30 cellular contexts compared by ENCODE assay signal in the genomic region with DNA sequence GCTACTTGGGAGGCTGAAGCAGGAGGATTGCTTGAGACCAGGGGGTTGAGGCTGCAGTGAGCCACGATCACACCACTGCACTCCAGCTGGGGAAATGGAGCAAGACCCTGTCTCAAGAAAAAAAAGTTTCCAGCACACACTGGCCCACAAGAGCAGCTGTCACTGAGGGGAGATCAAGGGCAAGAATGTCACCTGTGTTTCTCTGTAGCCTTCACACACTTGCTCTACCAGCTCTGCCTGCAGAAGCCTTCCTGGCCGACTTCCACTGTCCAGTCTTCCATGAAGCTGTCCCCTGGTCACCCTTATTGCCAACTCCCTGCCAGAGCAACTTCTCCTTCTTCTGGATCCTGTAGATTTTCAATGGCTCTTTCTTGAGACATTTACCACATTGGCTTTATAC.
"Had no signal": no experiment of that assay in that cellular context is flagged by ENCODE, and none has a peak within 500 bp of the region (broad histone marks: within the 10 kb centered on the region; RNA-seq: fewer than 3 reads in every experiment).

No MANE protein-coding gene starts in this region.

- H3K9me3 Mint-ChIP-seq: mesothelial cell of epicardium, natural killer cell, nephron progenitor cell, neural progenitor cell had no signal

- H3K4me3 ChIP-seq: hepatocyte, left lung, lower lobe of right lung, neural progenitor cell, ovary, skin epidermis, stomach, testis, thyroid gland, transverse colon, upper lobe of left lung, vagina had no signal

- H3K36me3 Mint-ChIP-seq: mesothelial cell of epicardium; naive B cell; natural killer cell; neural progenitor cell; stimulated activated naive B cell treated with anti-CD40 and anti-IgM and Interleukin-4, amounts not matched to agents 10 μg/mL and 1 μg/mL and 100 μg/mL, for 72 hours had no signal

- DNase-seq: kidney glomerular epithelial cell; left cardiac atrium; left lung; lower lobe of right lung; mammary epithelial cell; mesenchymal stem cell; naive B cell; natural killer cell; nephron progenitor cell; occipital lobe; ovary; right cardiac atrium; stimulated activated CD4-positive, alpha-beta T cell treated with anti-CD3 and anti-CD28 coated beads, Interleukin-12 subunit alpha, Interleukin-12 subunit beta, amount 100 ng/mL, for 4 hours; stimulated activated CD4-positive, alpha-beta T cell treated with anti-CD3 and anti-CD28 coated beads, Interleukin-15, amount 100 ng/mL, for 24 hours; stimulated activated CD4-positive, alpha-beta T cell treated with anti-CD3 and anti-CD28 coated beads, Interleukin-2, amount 100 ng/mL, for 24 hours; stimulated activated CD4-positive, alpha-beta T cell treated with anti-CD3 and anti-CD28 coated beads, Interleukin-4, amount 100 ng/mL, for 1 hour; stimulated activated naive B cell treated with anti-CD40 and anti-IgM and Interleukin-4, amounts not matched to agents 10 μg/mL and 1 μg/mL and 100 μg/mL, for 72 hours; stimulated activated naive CD8-positive, alpha-beta T cell treated with anti-CD3 and anti-CD28 coated beads, Interleukin-15, Interleukin-2, amounts not matched to agents 100 U/mL and 50 U/mL, for 24 hours; stomach; testis; thyroid gland; transverse colon; upper lobe of left lung had no signal

- H3K4me3 Mint-ChIP-seq: mesothelial cell of epicardium; natural killer cell; nephron progenitor cell; neural progenitor cell; stimulated activated naive B cell treated with anti-CD40 and anti-IgM and Interleukin-4, amounts not matched to agents 10 μg/mL and 1 μg/mL and 100 μg/mL, for 72 hours had no signal

- H3K27me3 ChIP-seq: hepatocyte, left lung, neural progenitor cell, ovary, testis, thyroid gland, upper lobe of left lung, vagina had no signal

- H3K4me1 ChIP-seq: left lung, lower lobe of right lung, neural progenitor cell, stomach, testis, thyroid gland, transverse colon, upper lobe of left lung, vagina had no signal

- H3K9me3 ChIP-seq: left lung, lower lobe of right lung, neutrophil, ovary, stomach, testis, thyroid gland, transverse colon, upper lobe of left lung, vagina had no signal

- H3K27ac Mint-ChIP-seq: mesothelial cell of epicardium; naive B cell; natural killer cell; nephron progenitor cell; neural progenitor cell; progenitor cell of endocrine pancreas; stimulated activated naive B cell treated with anti-CD40 and anti-IgM and Interleukin-4, amounts not matched to agents 10 μg/mL and 1 μg/mL and 100 μg/mL, for 72 hours had no signal

- H3K4me1 Mint-ChIP-seq: mesothelial cell of epicardium; naive B cell; natural killer cell; neural progenitor cell; stimulated activated naive B cell treated with anti-CD40 and anti-IgM and Interleukin-4, amounts not matched to agents 10 μg/mL and 1 μg/mL and 100 μg/mL, for 72 hours had no signal

- H3K36me3 ChIP-seq: left lung, lower lobe of right lung, neural progenitor cell, neutrophil, ovary, stomach, thyroid gland, transverse colon, upper lobe of left lung, vagina had no signal

- H3K27ac ChIP-seq: hepatocyte, left lung, lower lobe of right lung, neural progenitor cell, neutrophil, ovary, skin epidermis, stomach, testis, thyroid gland, transverse colon, upper lobe of left lung, vagina had no signal
